In genomic region chr2:77016964-77017363, GRCh38 we compare ENCODE assay signal across 25 cellular contexts.
"Had no signal": no experiment of that assay in that cellular context is flagged by ENCODE, and none has a peak within 500 bp of the region (broad histone marks: within the 10 kb centered on the region; RNA-seq: fewer than 3 reads in every experiment).

No MANE protein-coding gene starts in this region.

- DNase-seq: effector CD8-positive, alpha-beta T cell; foreskin keratinocyte; glutamatergic neuron; heart right ventricle; hippocampal formation; left cardiac atrium; left lung; natural killer cell; occipital lobe; ovary; posterior cingulate gyrus; psoas muscle; right cardiac atrium; sigmoid colon; stimulated activated CD4-positive, alpha-beta T cell treated with anti-CD3 and anti-CD28 coated beads, Interleukin-2, amount 100 ng/mL, for 24 hours; stimulated activated CD4-positive, alpha-beta T cell treated with anti-CD3 and anti-CD28 coated beads, Interleukin-4, amount 100 ng/mL, for 24 hours; stimulated activated naive CD4-positive, alpha-beta T cell treated with Interleukin-2 at 50 U/mL for 16 hours; stomach; thyroid gland; trophoblast cell had no signal

- H3K27ac ChIP-seq: esophagus muscularis mucosa, foreskin keratinocyte, gastroesophageal sphincter, heart right ventricle, left lung, ovary, psoas muscle, sigmoid colon, stomach, thyroid gland, vagina had no signal

- H3K36me3 Mint-ChIP-seq: natural killer cell; stimulated activated effector memory CD8-positive, alpha-beta T cell treated with anti-CD3 and anti-CD28 coated beads, Interleukin-12 subunit alpha, Interleukin-12 subunit beta, amount 100 ng/mL, for 72 hours had no signal

- H3K4me1 ChIP-seq: esophagus muscularis mucosa, gastroesophageal sphincter, heart right ventricle, left lung, psoas muscle, sigmoid colon, thyroid gland, vagina had no signal

- H3K4me1 Mint-ChIP-seq: natural killer cell; stimulated activated effector memory CD8-positive, alpha-beta T cell treated with anti-CD3 and anti-CD28 coated beads, Interleukin-12 subunit alpha, Interleukin-12 subunit beta, amount 100 ng/mL, for 72 hours had no signal

- H3K9me3 Mint-ChIP-seq: dendritic cell treated with granulocyte-macrophage colony-stimulating factor and Interleukin-4, amounts not matched to agents 40 ng/mL and 50 ng/mL, for 4 days had no signal

- H3K27me3 Mint-ChIP-seq: dendritic cell treated with granulocyte-macrophage colony-stimulating factor and Interleukin-4, amounts not matched to agents 40 ng/mL and 50 ng/mL, for 4 days had no signal

- H3K4me3 Mint-ChIP-seq: dendritic cell treated with granulocyte-macrophage colony-stimulating factor and Interleukin-4, amounts not matched to agents 40 ng/mL and 50 ng/mL, for 4 days; natural killer cell; stimulated activated effector memory CD8-positive, alpha-beta T cell treated with anti-CD3 and anti-CD28 coated beads, Interleukin-12 subunit alpha, Interleukin-12 subunit beta, amount 100 ng/mL, for 72 hours had no signal

- H3K27me3 ChIP-seq: esophagus muscularis mucosa, foreskin keratinocyte, gastroesophageal sphincter, heart right ventricle, left lung, ovary, sigmoid colon, stomach, thyroid gland, vagina had no signal

- ATAC-seq: foreskin keratinocyte; gastroesophageal sphincter; heart right ventricle; left cardiac atrium; left lung; natural killer cell; psoas muscle; right cardiac atrium; stimulated activated effector memory CD8-positive, alpha-beta T cell treated with anti-CD3 and anti-CD28 coated beads, Interleukin-12 subunit alpha, Interleukin-12 subunit beta, amount 100 ng/mL, for 72 hours had no signal

- H3K36me3 ChIP-seq: esophagus muscularis mucosa, gastroesophageal sphincter, heart right ventricle, left lung, ovary, sigmoid colon, stomach, thyroid gland, vagina had no signal

- H3K9me3 ChIP-seq: esophagus muscularis mucosa, gastroesophageal sphincter, ovary, psoas muscle, sigmoid colon, stomach, thyroid gland, vagina had no signal

- H3K27ac Mint-ChIP-seq: dendritic cell treated with granulocyte-macrophage colony-stimulating factor and Interleukin-4, amounts not matched to agents 40 ng/mL and 50 ng/mL, for 4 days; natural killer cell; stimulated activated effector memory CD8-positive, alpha-beta T cell treated with anti-CD3 and anti-CD28 coated beads, Interleukin-12 subunit alpha, Interleukin-12 subunit beta, amount 100 ng/mL, for 72 hours had no signal

- H3K4me3 ChIP-seq: esophagus muscularis mucosa, gastroesophageal sphincter, heart right ventricle, left lung, ovary, psoas muscle, sigmoid colon, stomach, thyroid gland, vagina had no signal
